ENCODE assay signal across 9 cellular contexts in genomic region chr4:119139822-119140252, GRCh38. TPM values are rescaled to one million over a fixed set of nuclear protein-coding genes. Genes with fewer than 3 reads are reported as not detected.
DNase-seq lines count a peak whose midpoint lies in the region; ATAC-seq and TF ChIP-seq lines count a peak whose summit lies in the region.
"Had no signal": no experiment of that assay in that cellular context is flagged by ENCODE, and none has a peak within 500 bp of the region (broad histone marks: within the 10 kb centered on the region; RNA-seq: fewer than 3 reads in every experiment).

No MANE protein-coding gene starts in this region.

- TF ChIP-seq CTCF in Caco-2 (IDR thresholded peaks at IDR 0.05; ENCODE audit: insufficient read depth in 1 of 2, low read depth in 1 of 2, low read length in 1 of 2, severe bottlenecking in 1 of 2, unreplicated experiment in 1 of 2) (no peak), IMR-90 (conservative IDR thresholded peaks at IDR 0.05; ENCODE audit: low read depth, low read length) (no peak)

- H3K4me2 ChIP-seq in IMR-90 (ENCODE audit: low read depth, low read length) = no peak overlapping the region

- H2AFZ ChIP-seq in IMR-90 (replicated peaks; ENCODE audit: low read length, poor library complexity) = no peak overlapping the region

- H2BK20ac ChIP-seq in IMR-90 (ENCODE audit: low read depth, low read length) = no peak overlapping the region

- no peaks in the 10 kb centered on the region for H3K79me1 ChIP-seq in IMR-90 (ENCODE audit: low read depth in 1 of 2, low read length in 2 of 2)

- intact Hi-C loops in Caco-2 (cut with micrococcal nuclease; ENCODE audit: unreplicated experiment) = loop anchor here (1.0 to 5.0 kb wide), 4 partner anchors 9 to 157 kb away; partner anchors contain the start of gene USP53
- intact Hi-C loops in IMR-90 (cut with micrococcal nuclease) = loop anchor here (10.0 kb wide), 1 partner anchor 2005 kb away; no protein-coding TSS in a partner anchor

- no peak overlapping the region for H4K8ac ChIP-seq in IMR-90 (ENCODE audit: low read depth in 2 of 2, low read length in 2 of 2)

- no peaks in the 10 kb centered on the region for H4K20me1 ChIP-seq in IMR-90 (ENCODE audit: insufficient read depth, low read length)

- WGBS in IMR-90 (ENCODE audit: extremely low coverage in 2 of 2, insufficient read length in 1 of 2), 2 experiments = no CpG with 5 or more reads among the region's 2 CpGs

- no peak overlapping the region for H2AK5ac ChIP-seq in IMR-90 (ENCODE audit: low read depth, low read length)

- no peak for TF ChIP-seq RAD21 in IMR-90 (IDR thresholded peaks at IDR 0.05; ENCODE audit: low read length)

- no peak overlapping the region for H3K18ac ChIP-seq in IMR-90 (ENCODE audit: low read depth, low read length)

- H3K9me3 ChIP-seq in Caco-2 = no peaks in the 10 kb centered on the region
- H3K9me3 ChIP-seq in IMR-90 (ENCODE audit: control insufficient read depth, insufficient read depth, low read length) = no peaks in the 10 kb centered on the region

- no peak overlapping the region for H3K56ac ChIP-seq in IMR-90 (ENCODE audit: extremely low read depth, insufficient read depth, low read length)

- no peak overlapping the region for H2BK5ac ChIP-seq in IMR-90 (ENCODE audit: low read depth, low read length, poor library complexity, severe bottlenecking)

- H3K4ac ChIP-seq in IMR-90 (ENCODE audit: low read depth, low read length) = no peak overlapping the region

- ATAC-seq in IMR-90 (ENCODE audit: low read depth) (no peak), naive B cell (ENCODE audit: low read depth in 2 of 2) (peak; percentile 82 to 87)
- no peak for ATAC-seq in activated naive CD8-positive, alpha-beta T cell treated with anti-CD3 and anti-CD28 coated beads, Interleukin-2, amount 10 ng/mL, durations not matched to agents 7 days and 5 days (ENCODE audit: low read depth)

- no peak overlapping the region for H4K5ac ChIP-seq in IMR-90 (ENCODE audit: low read depth, low read length)

- H2BK15ac ChIP-seq in IMR-90 (ENCODE audit: low read depth, low read length) = no peak overlapping the region

- no peak overlapping the region for H2BK120ac ChIP-seq in IMR-90 (ENCODE audit: low read depth, low read length)

- H3K27me3 ChIP-seq in Caco-2 (replicated peaks; ENCODE audit: control insufficient read depth, insufficient read depth, low read length) = no peaks in the 10 kb centered on the region
- H3K27me3 ChIP-seq in IMR-90 (ENCODE audit: control insufficient read depth, insufficient read depth, low read length) = no peaks in the 10 kb centered on the region

- no peak overlapping the region for H3K27ac ChIP-seq in IMR-90 (ENCODE audit: insufficient read depth, low read length)

- no peak for TF ChIP-seq POLR2A in IMR-90 (IDR thresholded peaks at IDR 0.05; ENCODE audit: low read depth, low read length)

- no peaks in the 10 kb centered on the region for H3K36me3 Mint-ChIP-seq in Caco-2 (ENCODE audit: insufficient read depth, unreplicated experiment)
- no peaks in the 10 kb centered on the region for H3K36me3 Mint-ChIP-seq in activated naive CD8-positive, alpha-beta T cell treated with anti-CD3 and anti-CD28 coated beads, Interleukin-2, amount 10 ng/mL, durations not matched to agents 7 days and 5 days
- H3K36me3 Mint-ChIP-seq in naive B cell = no peaks in the 10 kb centered on the region

- H3K4me3 ChIP-seq in Caco-2 (ENCODE audit: low read depth, low read length) (no peak overlapping the region), IMR-90 (ENCODE audit: insufficient read depth, low read depth, low read length) (no peak overlapping the region)

- no peak overlapping the region for H2AK9ac ChIP-seq in IMR-90 (replicated peaks; ENCODE audit: low read depth, low read length, poor library complexity)

- H3K9ac ChIP-seq in IMR-90 (ENCODE audit: low read depth, low read length) = no peak overlapping the region

- peak overlapping the region; percentile 91 for H3K27ac Mint-ChIP-seq in Caco-2 (ENCODE audit: unreplicated experiment)
- H3K27ac Mint-ChIP-seq in activated naive CD8-positive, alpha-beta T cell treated with anti-CD3 and anti-CD28 coated beads, Interleukin-2, amount 10 ng/mL, durations not matched to agents 7 days and 5 days = peak overlapping the region; percentile 62
- H3K27ac Mint-ChIP-seq in naive B cell = peak overlapping the region; percentile 48 to 96 (median 82)

- H3K4me1 Mint-ChIP-seq in Caco-2 (ENCODE audit: low read depth, unreplicated experiment) = peaks cover 45% of the 10 kb centered on the region
- H3K4me1 Mint-ChIP-seq in activated naive CD8-positive, alpha-beta T cell treated with anti-CD3 and anti-CD28 coated beads, Interleukin-2, amount 10 ng/mL, durations not matched to agents 7 days and 5 days = peaks cover 15% of the 10 kb centered on the region
- H3K4me1 Mint-ChIP-seq in naive B cell = peaks cover 14 to 34% (median 18%) of the 10 kb centered on the region in 3 donors

- CTCF ChIA-PET in Caco-2 (lab: Charles Lee) (interaction anchor here (1.0 to 1.4 kb wide), 2 partner anchors 73 to 98 kb away, joined by 3 to 11 read pairs; partner anchors contain the start of gene USP53), IMR-90 (lab: Yijun Ruan, JAX) (interaction anchor here (0.8 kb wide), 1 partner anchor 10 kb away, joined by 3 read pairs; no protein-coding TSS in a partner anchor), HEK293T (lab: Yijun Ruan, JAX) (no interaction called here)

- H3K4me3 Mint-ChIP-seq in Caco-2 (ENCODE audit: unreplicated experiment) (peak overlapping the region; percentile 25), naive B cell (peak overlapping the region in 7 of 8 donors; percentile 59 to 86 (median 80))
- peak overlapping the region; percentile 53 for H3K4me3 Mint-ChIP-seq in activated naive CD8-positive, alpha-beta T cell treated with anti-CD3 and anti-CD28 coated beads, Interleukin-2, amount 10 ng/mL, durations not matched to agents 7 days and 5 days

- H3K9me3 Mint-ChIP-seq in Caco-2 (ENCODE audit: unreplicated experiment) (no peaks in the 10 kb centered on the region), naive B cell (no peaks in the 10 kb centered on the region)
- peaks cover 2% of the 10 kb centered on the region for H3K9me3 Mint-ChIP-seq in activated naive CD8-positive, alpha-beta T cell treated with anti-CD3 and anti-CD28 coated beads, Interleukin-2, amount 10 ng/mL, durations not matched to agents 7 days and 5 days

- peak in 1 of 2 experiments; percentile 12 for DNase-seq in Caco-2
- DNase-seq in IMR-90 = no peak
- DNase-seq in activated naive CD8-positive, alpha-beta T cell treated with anti-CD3 and anti-CD28 coated beads, Interleukin-2, amount 10 ng/mL, durations not matched to agents 7 days and 5 days = no peak
- DNase-seq in naive B cell = peak; percentile 3
- no peak for DNase-seq in SK-N-DZ (ENCODE audit: low spot score)
- DNase-seq in HEK293T (ENCODE audit: extremely low spot score) = no peak
- DNase-seq in NCI-H2081 treated with DMSO at 0.1 percent for 48 hours (lab: John Stamatoyannopoulos, UW) = no peak
- DNase-seq: NCI-H187 treated with DMSO at 0.1 percent for 48 hours, SHP77 treated with DMSO at 0.1 percent for 48 hours had no signal

- dilution Hi-C loops in IMR-90 (cut with HindIII; ENCODE audit: low sequenced_read_pairs, unreplicated experiment) = no loop called here

- peaks cover 57% of the 10 kb centered on the region for H3K4me1 ChIP-seq in Caco-2
- peaks cover 7% of the 10 kb centered on the region; the same call in 1 of the 2 replicates for H3K4me1 ChIP-seq in IMR-90 (ENCODE audit: control insufficient read depth, insufficient read depth, low read length)

- H3K36me3 ChIP-seq in Caco-2 (ENCODE audit: control insufficient read depth, insufficient read depth, low read length) = no peaks in the 10 kb centered on the region
- H3K36me3 ChIP-seq in IMR-90 (ENCODE audit: control insufficient read depth, insufficient read depth, low read length) = no peaks in the 10 kb centered on the region

- H3K14ac ChIP-seq in IMR-90 (replicated peaks; ENCODE audit: low read depth, low read length) = no peak overlapping the region

- no peak overlapping the region for H3K23ac ChIP-seq in IMR-90 (ENCODE audit: low read depth, low read length)

- BruUV-seq in Caco-2 (replicated peaks; lab: Mats Ljungman, UMichigan) (no TSS peak), IMR-90 (replicated peaks; lab: Mats Ljungman, UMichigan) (no TSS peak)

- POLR2A ChIA-PET in Caco-2 (lab: Charles Lee) (interaction anchor here (1.1 to 1.6 kb wide), 3 partner anchors 47 to 160 kb away, joined by 5 to 17 read pairs (median 8); partner anchors contain the start of gene USP53), IMR-90 (lab: Charles Lee; ENCODE audit: unreplicated experiment) (no interaction called here), HEK293T (lab: Yijun Ruan, JAX) (interaction anchor here (1.5 kb wide), 1 partner anchor 73 kb away, joined by 5 read pairs; the partner anchor contains the start of gene USP53)
- POLR2A ChIA-PET in activated naive CD8-positive, alpha-beta T cell treated with anti-CD3 and anti-CD28 coated beads, Interleukin-2, amount 10 ng/mL, durations not matched to agents 7 days and 5 days (lab: Charles Lee) = no interaction called here

- in situ Hi-C loops in IMR-90 (cut with MboI; ENCODE audit: low sequenced_read_pairs) = no loop called here

- no peaks in the 10 kb centered on the region for H3K9me1 ChIP-seq in IMR-90 (ENCODE audit: insufficient read depth, low read length)

- H3K27me3 Mint-ChIP-seq in Caco-2 (ENCODE audit: insufficient read depth, unreplicated experiment) (no peaks in the 10 kb centered on the region), naive B cell (no peaks in the 10 kb centered on the region)
- no peaks in the 10 kb centered on the region for H3K27me3 Mint-ChIP-seq in activated naive CD8-positive, alpha-beta T cell treated with anti-CD3 and anti-CD28 coated beads, Interleukin-2, amount 10 ng/mL, durations not matched to agents 7 days and 5 days

- no peak overlapping the region; the same call in 1 of the 2 replicates for H4K91ac ChIP-seq in IMR-90 (ENCODE audit: insufficient read depth, low read depth, low read length)

TF ChIP-seq in IMR-90, 13 proteins besides CTCF, POLR2A, EP300 and RAD21 (continues in another document):
- no peak for TF ChIP-seq MXI1 (IDR thresholded peaks at IDR 0.05; ENCODE audit: borderline replicate concordance, low read depth, low read length)

TF ChIP-seq in HEK293T, 16 proteins besides CTCF, POLR2A, EP300 and RAD21:
- TF ChIP-seq FOXM1 (IDR thresholded peaks at IDR 0.05; ENCODE audit: borderline replicate concordance) = no peak

RNA-seq across cellular contexts. Expression of gene MYOZ2, which starts 4.2 kb away (rescaled TPM):
- total RNA-seq in Caco-2 (2022) (0.18 and 0.23 TPM in 2 replicates), IMR-90 (2012; rRNA removed) (under 0.01 and 0.18 TPM in 2 replicates)
- polyA plus RNA-seq in IMR-90 (2012; rRNA removed) (0.14 and 0.17 TPM in 2 replicates), naive B cell (ENCODE audit: low read depth in 6 of 6) (not detected)
- 0.04 TPM in 1 of 2 replicates, not detected in the other for polyA plus RNA-seq in IMR-90 (2012; cell fraction: cytosol; rRNA removed)
- 0.02 and 0.10 TPM in 2 replicates for polyA plus RNA-seq in IMR-90 (2012; cell fraction: nucleus; rRNA removed; ENCODE audit: low replicate concordance)
- total RNA-seq in activated naive CD8-positive, alpha-beta T cell treated with anti-CD3 and anti-CD28 coated beads, Interleukin-2, amount 10 ng/mL, durations not matched to agents 7 days and 5 days = not detected
- not detected in 2 replicates for polyA plus RNA-seq in SK-N-DZ (2014; cell fraction: cytosol; rRNA removed)
- polyA plus RNA-seq in SK-N-DZ (2014; cell fraction: nucleus; rRNA removed) = not detected in 2 replicates

Comparison
In these comparisons a context has a peak if more than half of its experiments do, and no peak if none do; other contexts are left out.
1. H3K4me3 Mint-ChIP-seq: peak in every context shown above with its lines; median percentile 80 in naive B cell; 53 in activated naive CD8-positive, alpha-beta T cell treated with anti-CD3 and anti-CD28 coated beads, Interleukin-2, amount 10 ng/mL, durations not matched to agents 7 days and 5 days; 25 in Caco-2.
2. ATAC-seq: peak in naive B cell (2 of 2); none in IMR-90 (single experiment) and activated naive CD8-positive, alpha-beta T cell treated with anti-CD3 and anti-CD28 coated beads, Interleukin-2, amount 10 ng/mL, durations not matched to agents 7 days and 5 days (single experiment).
3. POLR2A ChIA-PET loops: an anchor here in Caco-2 (1.1 to 1.6 kb wide) and HEK293T (1.5 kb wide); none called in IMR-90 and activated naive CD8-positive, alpha-beta T cell treated with anti-CD3 and anti-CD28 coated beads, Interleukin-2, amount 10 ng/mL, durations not matched to agents 7 days and 5 days.
4. Peak in every context shown above with its lines, with median percentiles within 50 percentile points of each other: H3K27ac Mint-ChIP-seq.